In the genomic region with DNA sequence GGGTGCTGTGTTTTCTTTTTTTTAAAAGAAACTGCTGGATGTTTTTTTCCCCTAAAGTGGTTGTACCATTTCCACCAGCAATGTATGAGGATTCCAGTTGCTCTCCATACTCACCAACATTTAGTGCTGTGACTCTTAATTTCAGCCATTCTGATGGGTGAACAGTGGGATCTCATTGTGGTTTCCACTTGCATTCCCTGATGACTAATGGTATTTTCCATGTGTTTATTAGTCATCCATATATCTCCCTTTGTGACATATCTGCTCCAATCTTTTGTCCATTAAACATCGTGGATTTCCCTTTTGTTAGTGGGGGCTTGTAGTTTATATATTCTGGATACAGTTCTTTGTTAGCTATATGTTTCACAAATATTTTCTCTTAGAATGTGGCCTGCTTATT, we compare ENCODE assay signal across 18 cellular contexts.
A peak's percentile ranks its signal among the peaks of the same experiment; 100 is the strongest.
DNase-seq lines count a peak whose midpoint lies in the region; ATAC-seq, FAIRE-seq and TF ChIP-seq lines count a peak whose summit lies in the region.
"Had no signal": no experiment of that assay in that cellular context is flagged by ENCODE, and none has a peak within 500 bp of the region (broad histone marks: within the 10 kb centered on the region; RNA-seq: fewer than 3 reads in every experiment).

No MANE protein-coding gene starts in this region.

- no peak overlapping the region for H3K4me2 ChIP-seq in mammary epithelial cell (ENCODE audit: insufficient read depth, low read depth, low read length)
- peak overlapping the region; percentile 23 for H3K4me2 ChIP-seq in keratinocyte (ENCODE audit: control insufficient read depth, extremely low read depth, insufficient read depth, low read depth, low read length)

- no peak overlapping the region for H3K4me3 Mint-ChIP-seq in chondrocyte (ENCODE audit: unreplicated experiment)
- H3K4me3 Mint-ChIP-seq: activated naive CD8-positive, alpha-beta T cell treated with anti-CD3 and anti-CD28 coated beads, Interleukin-2, amount 10 ng/mL, durations not matched to agents 7 days and 5 days had no signal

- peaks cover 22% of the 10 kb centered on the region for H3K9me3 Mint-ChIP-seq in chondrocyte (ENCODE audit: low read depth)

- no peaks in the 10 kb centered on the region for H4K20me1 ChIP-seq in mammary epithelial cell (ENCODE audit: insufficient read depth, low read length)
- H4K20me1 ChIP-seq in keratinocyte (ENCODE audit: control insufficient read depth, extremely low read depth, insufficient read depth, low read length) = no peaks in the 10 kb centered on the region

- intact Hi-C loops in mammary epithelial cell (cut with micrococcal nuclease) = no loop called here

- TF ChIP-seq CTCF in AG10803 (conservative IDR thresholded peaks at IDR 0.05; ENCODE audit: low read length) (no peak), mammary epithelial cell (conservative IDR thresholded peaks at IDR 0.05 in 1 of 2, IDR thresholded peaks at IDR 0.05 in 1 of 2; ENCODE audit: extremely low read depth in 1 of 2, insufficient read depth in 1 of 2, low read depth in 1 of 2, low read length in 2 of 2) (no peak), keratinocyte (optimal IDR thresholded peaks at IDR 0.05 in 1 of 3, IDR thresholded peaks at IDR 0.05 in 1 of 3, conservative IDR thresholded peaks at IDR 0.05 in 1 of 3; ENCODE audit: extremely low read depth in 1 of 3, insufficient read depth in 2 of 3, low read length in 3 of 3) (no peak), chondrocyte (IDR thresholded peaks at IDR 0.05) (no peak)

- in situ Hi-C loops in mammary epithelial cell (cut with MboI; ENCODE audit: low sequenced_read_pairs in 2 of 2) = no loop called here

- H3K36me3 ChIP-seq in mammary epithelial cell (ENCODE audit: insufficient read depth, low read length) (no peaks in the 10 kb centered on the region), keratinocyte (ENCODE audit: control insufficient read depth in 2 of 2, extremely low read depth in 1 of 2, insufficient read depth in 2 of 2, low read length in 2 of 2) (no peaks in the 10 kb centered on the region)
- H3K36me3 ChIP-seq: BE2C, prostate gland had no signal

- CTCF ChIA-PET in mammary epithelial cell (lab: Charles Lee; ENCODE audit: low non-redundant PET) = no interaction called here

- peaks cover under 1% of the 10 kb centered on the region for H3K27me3 Mint-ChIP-seq in chondrocyte (ENCODE audit: low read depth)

- H3K9me1 ChIP-seq in keratinocyte (ENCODE audit: control insufficient read depth, extremely low read depth, insufficient read depth, low read length) = no peaks in the 10 kb centered on the region

- no peaks in the 10 kb centered on the region for H3K9me3 ChIP-seq in mammary epithelial cell (replicated peaks; ENCODE audit: insufficient read depth, low read length)
- H3K9me3 ChIP-seq in keratinocyte (ENCODE audit: control insufficient read depth, low read depth, low read length) = no peaks in the 10 kb centered on the region
- H3K9me3 ChIP-seq: BE2C, prostate gland had no signal

- peak; percentile 48 for DNase-seq in AG10803 (ENCODE audit: low read depth)
- peak; percentile 67 for DNase-seq in HTR-8/SVneo (ENCODE audit: insufficient read length, low spot score)
- peak; percentile 78 for DNase-seq in mammary epithelial cell
- DNase-seq in keratinocyte (ENCODE audit: low read depth, low spot score) = peak; percentile 36
- no peak for DNase-seq in DMS 273 (lab: John Stamatoyannopoulos, UW; ENCODE audit: unreplicated experiment)
- no peak for DNase-seq in stimulated activated CD4-positive, alpha-beta T cell treated with anti-CD3 and anti-CD28 coated beads, Interleukin-12 subunit alpha, Interleukin-12 subunit beta, amount 100 ng/mL, for 4 hours
- no peak for DNase-seq in chondrocyte (ENCODE audit: low spot score)
- DNase-seq: activated CD4-positive, CD25-positive, alpha-beta regulatory T cell; activated naive CD8-positive, alpha-beta T cell treated with anti-CD3 and anti-CD28 coated beads, Interleukin-2, amount 10 ng/mL, durations not matched to agents 7 days and 5 days; BE2C; GOT3; islet precursor cell; MM.1S; stimulated activated CD4-positive, alpha-beta T cell treated with anti-CD3 and anti-CD28 coated beads, Interleukin-4, amount 100 ng/mL, for 1 hour had no signal

- FAIRE-seq in HTR-8/SVneo (lab: Jason Lieb, UNC) (peak; percentile 67), keratinocyte (lab: Jason Lieb, UNC) (peak; percentile 82)
- FAIRE-seq: G401.6 had no signal

- H3K4me1 ChIP-seq in mammary epithelial cell (ENCODE audit: insufficient read depth, low read length) (no peaks in the 10 kb centered on the region), keratinocyte (ENCODE audit: control insufficient read depth, extremely low read depth, insufficient read depth, low read length) (peaks cover 6% of the 10 kb centered on the region)
- H3K4me1 ChIP-seq: BE2C, prostate gland had no signal

- no peak for ATAC-seq in HG03432 (IDR thresholded peaks at IDR 0.05; ENCODE audit: unreplicated experiment)

- WGBS in mammary epithelial cell (ENCODE audit: low coverage, missing lambda C conversion rate) = 7% methylated on average over 1 of the region's 1 CpG

- no peaks in the 10 kb centered on the region for H3K27me3 ChIP-seq in mammary epithelial cell (ENCODE audit: insufficient read depth, low read length)
- peaks cover 25% of the 10 kb centered on the region for H3K27me3 ChIP-seq in keratinocyte (ENCODE audit: control insufficient read depth, extremely low read depth, insufficient read depth, low read length)
- H3K27me3 ChIP-seq: BE2C had no signal

- H3K4me1 Mint-ChIP-seq in chondrocyte (ENCODE audit: low read depth) = peaks cover 8% of the 10 kb centered on the region

- H3K4me3 ChIP-seq in AG10803 (ENCODE audit: low read length) = no peak overlapping the region
- no peak overlapping the region for H3K4me3 ChIP-seq in mammary epithelial cell (replicated peaks in 1 of 3; ENCODE audit: insufficient read depth in 1 of 3, low read depth in 2 of 3, low read length in 3 of 3)
- no peak overlapping the region for H3K4me3 ChIP-seq in keratinocyte (ENCODE audit: control insufficient read depth in 2 of 3, extremely low read depth in 1 of 3, insufficient read depth in 2 of 3, low read depth in 1 of 3, low read length in 3 of 3)
- H3K4me3 ChIP-seq: prostate gland had no signal

- H3K79me2 ChIP-seq in mammary epithelial cell (ENCODE audit: insufficient read depth, low read length) (no peaks in the 10 kb centered on the region), keratinocyte (ENCODE audit: control insufficient read depth, insufficient read depth, low read length) (no peaks in the 10 kb centered on the region)

- BruUV-seq in mammary epithelial cell (replicated peaks; lab: Mats Ljungman, UMichigan) = no TSS peak

- dilution Hi-C loops in mammary epithelial cell (cut with HindIII; ENCODE audit: low sequenced_read_pairs) (no loop called here), keratinocyte (cut with MboI; ENCODE audit: extremely low pct_ligation_motif_present, low sequenced_read_pairs) (no loop called here)

- H3K9ac ChIP-seq in mammary epithelial cell (ENCODE audit: insufficient read depth, low read length) = no peak overlapping the region
- H3K9ac ChIP-seq in keratinocyte (ENCODE audit: control insufficient read depth, extremely low read depth, insufficient read depth, low read length) = no peak overlapping the region

- H3K27ac Mint-ChIP-seq in chondrocyte (ENCODE audit: unreplicated experiment) = no peak overlapping the region
- H3K27ac Mint-ChIP-seq: activated naive CD8-positive, alpha-beta T cell treated with anti-CD3 and anti-CD28 coated beads, Interleukin-2, amount 10 ng/mL, durations not matched to agents 7 days and 5 days had no signal

- H2AFZ ChIP-seq in mammary epithelial cell (ENCODE audit: low read depth, low read length) (no peak overlapping the region), keratinocyte (ENCODE audit: control insufficient read depth, low read length) (no peak overlapping the region)

- peaks cover 4% of the 10 kb centered on the region for H3K36me3 Mint-ChIP-seq in chondrocyte (ENCODE audit: low read depth)
- H3K36me3 Mint-ChIP-seq: activated naive CD8-positive, alpha-beta T cell treated with anti-CD3 and anti-CD28 coated beads, Interleukin-2, amount 10 ng/mL, durations not matched to agents 7 days and 5 days had no signal

- no peak overlapping the region for H3K27ac ChIP-seq in mammary epithelial cell (ENCODE audit: insufficient read depth, low read depth, low read length)
- H3K27ac ChIP-seq in keratinocyte (ENCODE audit: control insufficient read depth, insufficient read depth, low read length) = no peak overlapping the region
- H3K27ac ChIP-seq: HL-60, prostate gland had no signal

Comparison
In these comparisons a context has a peak if more than half of its experiments do, and no peak if none do; other contexts are left out.
1. DNase-seq: peak in AG10803 (single experiment), HTR-8/SVneo (single experiment), mammary epithelial cell (single experiment) and keratinocyte (single experiment); none in DMS 273 (single experiment), stimulated activated CD4-positive, alpha-beta T cell treated with anti-CD3 and anti-CD28 coated beads, Interleukin-12 subunit alpha, Interleukin-12 subunit beta, amount 100 ng/mL, for 4 hours (single experiment) and chondrocyte (single experiment).